ENCODE assay signal across 1 cellular context in genomic region chr16:3640207-3640606, GRCh38.
TF ChIP-seq lines count a peak whose summit lies in the region.

No MANE protein-coding gene starts in this region.

TF ChIP-seq in HepG2, 621 proteins besides CTCF, POLR2A, EP300 and RAD21 (continued from another document):
- TF ChIP-seq ZNF253 (CRISPR knock-in tag; IDR thresholded peaks at IDR 0.05; ENCODE audit: borderline replicate concordance), result no peak
- TF ChIP-seq ZMYM3 (CRISPR knock-in tag; IDR thresholded peaks at IDR 0.05), result no peak
- TF ChIP-seq ZNF484 (CRISPR knock-in tag; IDR thresholded peaks at IDR 0.05; ENCODE audit: borderline replicate concordance, low read depth), result no peak
- 0 out of 2 replicates have a peak, but pooled peaks have one; percentile 52 for TF ChIP-seq FOXJ3 (CRISPR knock-in tag; IDR thresholded peaks at IDR 0.05; ENCODE audit: borderline replicate concordance)
- no peak for TF ChIP-seq ZNF547 (CRISPR knock-in tag; IDR thresholded peaks at IDR 0.05)
- TF ChIP-seq ZNF234 (CRISPR knock-in tag; conservative IDR thresholded peaks at IDR 0.05), result no peak
- peak; percentile 94; the same call in 1 of the 2 replicates for TF ChIP-seq ZNF292 (CRISPR knock-in tag; IDR thresholded peaks at IDR 0.05; ENCODE audit: borderline replicate concordance, low read depth)
- TF ChIP-seq POGZ (CRISPR knock-in tag; IDR thresholded peaks at IDR 0.05), result no peak
- TF ChIP-seq POLR2G (IDR thresholded peaks at IDR 0.05; ENCODE audit: low read depth, low read length), result peak; percentile 43; the same call in 1 of the 2 replicates
- no peak for TF ChIP-seq NCOR1 (IDR thresholded peaks at IDR 0.05; ENCODE audit: borderline replicate concordance, low read length)
- no peak for TF ChIP-seq KMT2A (CRISPR knock-in tag; IDR thresholded peaks at IDR 0.05)
- TF ChIP-seq TBX2 (CRISPR knock-in tag; IDR thresholded peaks at IDR 0.05; ENCODE audit: borderline replicate concordance), result peak; percentile 37; the same call in 1 of the 2 replicates
- no peak for TF ChIP-seq TP53 (CRISPR knock-in tag; conservative IDR thresholded peaks at IDR 0.05)
- no peak for TF ChIP-seq MEF2D (CRISPR knock-in tag; IDR thresholded peaks at IDR 0.05)
- TF ChIP-seq ZNF142 (CRISPR knock-in tag; IDR thresholded peaks at IDR 0.05), result no peak
- TF ChIP-seq CSRNP1 (CRISPR knock-in tag; IDR thresholded peaks at IDR 0.05), result no peak
- no peak for TF ChIP-seq ZNF431 (CRISPR knock-in tag; IDR thresholded peaks at IDR 0.05; ENCODE audit: borderline replicate concordance, low read depth)
- 0 out of 2 replicates have a peak, but pooled peaks have one; percentile 39 for TF ChIP-seq ZNF772 (CRISPR knock-in tag; IDR thresholded peaks at IDR 0.05)
- TF ChIP-seq ZBTB33 (CRISPR knock-in tag; IDR thresholded peaks at IDR 0.05), result no peak
- no peak for TF ChIP-seq WIZ (CRISPR knock-in tag; IDR thresholded peaks at IDR 0.05)
- TF ChIP-seq ZNF18 (CRISPR knock-in tag; IDR thresholded peaks at IDR 0.05; ENCODE audit: insufficient replicate concordance), result no peak
- TF ChIP-seq ZNF451 (CRISPR knock-in tag; IDR thresholded peaks at IDR 0.05), result no peak
- TF ChIP-seq HNRNPH1 (optimal IDR thresholded peaks at IDR 0.05; ENCODE audit: low read depth, low read length), result no peak
- no peak for TF ChIP-seq ZNF124 (CRISPR knock-in tag; IDR thresholded peaks at IDR 0.05)
- no peak for TF ChIP-seq CHCHD3 (CRISPR knock-in tag; IDR thresholded peaks at IDR 0.05)
- TF ChIP-seq ZNF138 (CRISPR knock-in tag; IDR thresholded peaks at IDR 0.05; ENCODE audit: low read depth), result no peak
- TF ChIP-seq ZNF24 (IDR thresholded peaks at IDR 0.05), result no peak
- TF ChIP-seq ELF4 (CRISPR knock-in tag; IDR thresholded peaks at IDR 0.05; ENCODE audit: borderline replicate concordance), result no peak
- TF ChIP-seq RFX1 (IDR thresholded peaks at IDR 0.05), result no peak
